32 cellular contexts compared by ENCODE assay signal in genomic region chr6:102701019-102701418, GRCh38.
"Had no signal": no experiment of that assay in that cellular context is flagged by ENCODE, and none has a peak within 500 bp of the region (broad histone marks: within the 10 kb centered on the region; RNA-seq: fewer than 3 reads in every experiment).

No MANE protein-coding gene starts in this region.

- H3K4me1 Mint-ChIP-seq: endodermal cell; immature natural killer cell; naive B cell; neural crest cell; stimulated activated naive B cell treated with anti-CD40 and anti-IgM and Interleukin-4, amounts not matched to agents 10 μg/mL and 1 μg/mL and 100 μg/mL, for 72 hours; stimulated activated naive CD8-positive, alpha-beta T cell treated with anti-CD3 and anti-CD28 coated beads, Interleukin-15, amount 100 ng/mL, for 72 hours had no signal

- H3K36me3 ChIP-seq: colonic mucosa, gastroesophageal sphincter, heart right ventricle, lower lobe of right lung, neutrophil, prostate gland, right atrium auricular region, suprapubic skin, transverse colon, upper lobe of right lung, uterus had no signal

- H3K9me3 ChIP-seq: colonic mucosa, gastroesophageal sphincter, heart right ventricle, lower lobe of right lung, mucosa of descending colon, neutrophil, prostate gland, right atrium auricular region, suprapubic skin, transverse colon, upper lobe of right lung, uterus had no signal

- ATAC-seq: esophagus mucosa; gastroesophageal sphincter; heart right ventricle; left ventricle myocardium superior; mucosa of descending colon; natural killer cell treated with Interleukin-12 subunit alpha and Interleukin-12 subunit beta and Interleukin-15 and Interleukin-18, amount 100 ng/mL, for 72 hours; sciatic nerve; stimulated activated naive CD8-positive, alpha-beta T cell treated with anti-CD3 and anti-CD28 coated beads, Interleukin-15, amount 100 ng/mL, for 72 hours had no signal

- DNase-seq: colonic mucosa; effector CD8-positive, alpha-beta T cell; endodermal cell; foreskin fibroblast; glutamatergic neuron; heart right ventricle; hippocampal formation; immature natural killer cell; islet precursor cell; left ventricle myocardium superior; lower lobe of right lung; mucosa of descending colon; naive B cell; stimulated activated CD4-positive, alpha-beta T cell treated with anti-CD3 and anti-CD28 coated beads, Interleukin-2, amount 100 ng/mL, for 24 hours; stimulated activated CD4-positive, alpha-beta T cell treated with anti-CD3 and anti-CD28 coated beads, Interleukin-4, amount 100 ng/mL, for 24 hours; stimulated activated naive B cell treated with anti-CD40 and anti-IgM and Interleukin-4, amounts not matched to agents 10 μg/mL and 1 μg/mL and 100 μg/mL, for 72 hours; stimulated activated naive CD8-positive, alpha-beta T cell treated with anti-CD3 and anti-CD28 coated beads, Interleukin-15, amount 100 ng/mL, for 72 hours; transverse colon; upper lobe of right lung; uterus had no signal

- H3K79me2 ChIP-seq: parathyroid adenoma had no signal

- H3K27me3 ChIP-seq: colonic mucosa, gastroesophageal sphincter, heart right ventricle, neutrophil, right atrium auricular region, suprapubic skin, transverse colon, upper lobe of right lung, uterus had no signal

- H3K27ac Mint-ChIP-seq: dendritic cell treated with granulocyte-macrophage colony-stimulating factor and Interleukin-4, amounts not matched to agents 40 ng/mL and 50 ng/mL, for 4 days; endodermal cell; immature natural killer cell; naive B cell; natural killer cell treated with Interleukin-12 subunit alpha and Interleukin-12 subunit beta and Interleukin-15 and Interleukin-18, amount 100 ng/mL, for 72 hours; stimulated activated naive B cell treated with anti-CD40 and anti-IgM and Interleukin-4, amounts not matched to agents 10 μg/mL and 1 μg/mL and 100 μg/mL, for 72 hours; stimulated activated naive CD8-positive, alpha-beta T cell treated with anti-CD3 and anti-CD28 coated beads, Interleukin-15, amount 100 ng/mL, for 72 hours had no signal

- H3K27ac ChIP-seq: colonic mucosa, epithelial cell of prostate, gastroesophageal sphincter, heart right ventricle, lower lobe of right lung, neutrophil, parathyroid adenoma, prostate gland, right atrium auricular region, suprapubic skin, transverse colon, upper lobe of right lung, uterus had no signal

- H3K4me3 ChIP-seq: colonic mucosa, gastroesophageal sphincter, heart right ventricle, lower lobe of right lung, mucosa of descending colon, prostate gland, right atrium auricular region, suprapubic skin, transverse colon, upper lobe of right lung, uterus had no signal

- H3K36me3 Mint-ChIP-seq: immature natural killer cell; naive B cell; stimulated activated naive B cell treated with anti-CD40 and anti-IgM and Interleukin-4, amounts not matched to agents 10 μg/mL and 1 μg/mL and 100 μg/mL, for 72 hours had no signal

- H3K27me3 Mint-ChIP-seq: dendritic cell treated with granulocyte-macrophage colony-stimulating factor and Interleukin-4, amounts not matched to agents 40 ng/mL and 50 ng/mL, for 4 days; naive B cell; natural killer cell treated with Interleukin-12 subunit alpha and Interleukin-12 subunit beta and Interleukin-15 and Interleukin-18, amount 100 ng/mL, for 72 hours; stimulated activated naive B cell treated with anti-CD40 and anti-IgM and Interleukin-4, amounts not matched to agents 10 μg/mL and 1 μg/mL and 100 μg/mL, for 72 hours; stimulated activated naive CD8-positive, alpha-beta T cell treated with anti-CD3 and anti-CD28 coated beads, Interleukin-15, amount 100 ng/mL, for 72 hours had no signal

- H3K4me3 Mint-ChIP-seq: dendritic cell treated with granulocyte-macrophage colony-stimulating factor and Interleukin-4, amounts not matched to agents 40 ng/mL and 50 ng/mL, for 4 days; endodermal cell; immature natural killer cell; natural killer cell treated with Interleukin-12 subunit alpha and Interleukin-12 subunit beta and Interleukin-15 and Interleukin-18, amount 100 ng/mL, for 72 hours; neural crest cell; stimulated activated naive B cell treated with anti-CD40 and anti-IgM and Interleukin-4, amounts not matched to agents 10 μg/mL and 1 μg/mL and 100 μg/mL, for 72 hours; stimulated activated naive CD8-positive, alpha-beta T cell treated with anti-CD3 and anti-CD28 coated beads, Interleukin-15, amount 100 ng/mL, for 72 hours had no signal

- H3K9me3 Mint-ChIP-seq: endodermal cell, neural crest cell had no signal

- H2AFZ ChIP-seq: parathyroid adenoma had no signal

- H3K4me1 ChIP-seq: colonic mucosa, gastroesophageal sphincter, heart right ventricle, lower lobe of right lung, parathyroid adenoma, prostate gland, right atrium auricular region, suprapubic skin, transverse colon, upper lobe of right lung, uterus had no signal
